15 cellular contexts compared by ENCODE assay signal in genomic region chr12:95739561-95740313, GRCh38. TPM values are rescaled to one million over a fixed set of nuclear protein-coding genes. Genes with fewer than 3 reads are reported as not detected.
DNase-seq lines count a peak whose midpoint lies in the region; ATAC-seq and TF ChIP-seq lines count a peak whose summit lies in the region.
"Had no signal": no experiment of that assay in that cellular context is flagged by ENCODE, and none has a peak within 500 bp of the region (broad histone marks: within the 10 kb centered on the region; RNA-seq: fewer than 3 reads in every experiment).

No MANE protein-coding gene starts in this region.

- TF ChIP-seq CTCF in body of pancreas (IDR thresholded peaks at IDR 0.05) (no peak), hepatocyte (IDR thresholded peaks at IDR 0.05; ENCODE audit: poor library complexity) (no peak), psoas muscle (IDR thresholded peaks at IDR 0.05) (no peak), GM13976 (IDR thresholded peaks at IDR 0.05; ENCODE audit: borderline replicate concordance, control extremely low read depth, extremely low read depth, insufficient read depth, missing control alignments) (no peak), WTC11 (IDR thresholded peaks at IDR 0.05) (no peak)

- no peak overlapping the region for H3K27ac Mint-ChIP-seq in WTC11
- H3K27ac Mint-ChIP-seq: activated CD4-positive, alpha-beta memory T cell treated with anti-CD3 and anti-CD28 coated beads for 36 hours; activated T-helper 2 cell treated with anti-CD3 and anti-CD28 coated beads, Interferon-gamma antibody, Interleukin-2, Interleukin-4, amounts not matched to agents 10 μg/mL and 5 μg/mL and 100 μg/mL, durations not matched to agents 14 hours and 24 hours and 36 hours; endodermal cell; naive thymus-derived CD8-positive, alpha-beta T cell; stimulated activated naive CD8-positive, alpha-beta T cell treated with anti-CD3 and anti-CD28 coated beads, Interleukin-15, Interleukin-2, amounts not matched to agents 100 ng/mL and 50 ng/mL, for 24 hours; T-helper 17 cell had no signal

- H3K36me3 ChIP-seq in body of pancreas (replicated peaks in 1 of 2; ENCODE audit: insufficient read depth in 1 of 2, low read depth in 2 of 2) = no peaks in the 10 kb centered on the region
- H3K36me3 ChIP-seq in hepatocyte (replicated peaks; ENCODE audit: insufficient read depth, low read depth) = no peaks in the 10 kb centered on the region
- no peaks in the 10 kb centered on the region for H3K36me3 ChIP-seq in psoas muscle (ENCODE audit: insufficient read depth in 1 of 2, low read depth in 1 of 2)

- no peak overlapping the region for H3K4me3 Mint-ChIP-seq in WTC11
- H3K4me3 Mint-ChIP-seq: activated CD4-positive, alpha-beta memory T cell treated with anti-CD3 and anti-CD28 coated beads for 36 hours; endodermal cell; naive thymus-derived CD8-positive, alpha-beta T cell; stimulated activated naive CD8-positive, alpha-beta T cell treated with anti-CD3 and anti-CD28 coated beads, Interleukin-15, Interleukin-2, amounts not matched to agents 100 ng/mL and 50 ng/mL, for 24 hours; T-helper 17 cell had no signal

- H3K27ac ChIP-seq in body of pancreas (peak overlapping the region; percentile 84 to 93 (median 88)), hepatocyte (peak overlapping the region; percentile 89), psoas muscle (peak overlapping the region; percentile 20)

- 40 to 41% methylated on average over 13 of the region's 13 CpGs for WGBS in body of pancreas, 2 donors
- 93% methylated on average over 13 of the region's 13 CpGs for WGBS in hepatocyte (ENCODE audit: low lambda C conversion rate, missing lambda C conversion rate)
- 16 to 29% (median 18%) methylated on average over 13 of the region's 13 CpGs for WGBS in psoas muscle, 3 donors

- CTCF ChIA-PET in WTC11 (lab: Charles Lee) = no interaction called here

- H3K79me2 ChIP-seq in hepatocyte = no peaks in the 10 kb centered on the region

- no peaks in the 10 kb centered on the region for H4K20me1 ChIP-seq in hepatocyte (ENCODE audit: insufficient read depth, poor library complexity, severe bottlenecking)

- ATAC-seq in body of pancreas = peak; percentile 22
- peak in 3 of 4 donors; percentile 53 to 77 (median 65) for ATAC-seq in psoas muscle
- ATAC-seq in WTC11 = no peak
- ATAC-seq: naive thymus-derived CD8-positive, alpha-beta T cell; Panc1; T-helper 17 cell had no signal

- H3K9me3 ChIP-seq in body of pancreas (no peaks in the 10 kb centered on the region), hepatocyte (ENCODE audit: low read depth) (peaks cover 3% of the 10 kb centered on the region), psoas muscle (no peaks in the 10 kb centered on the region)

- H3K4me1 ChIP-seq in body of pancreas = peaks cover 86% of the 10 kb centered on the region
- H3K4me1 ChIP-seq in hepatocyte (ENCODE audit: insufficient read depth) = no peaks in the 10 kb centered on the region
- peaks cover 8% of the 10 kb centered on the region for H3K4me1 ChIP-seq in psoas muscle

- in situ Hi-C loops in GM13976 (cut with MboI; ENCODE audit: low sequenced_read_pairs, unreplicated experiment) = no loop called here

- no peak overlapping the region for H3K4me3 ChIP-seq in body of pancreas
- no peak overlapping the region for H3K4me3 ChIP-seq in hepatocyte
- H3K4me3 ChIP-seq in psoas muscle = no peak overlapping the region

- peak in 1 of 3 donors; percentile 20 for TF ChIP-seq POLR2A in body of pancreas (IDR thresholded peaks at IDR 0.05)

- no peaks in the 10 kb centered on the region for H3K9me2 ChIP-seq in hepatocyte (replicated peaks; ENCODE audit: insufficient read depth)

- POLR2A ChIA-PET in WTC11 (lab: Charles Lee) = no interaction called here

- H2AFZ ChIP-seq in hepatocyte = no peak overlapping the region

- H3K27me3 ChIP-seq in body of pancreas (no peaks in the 10 kb centered on the region), hepatocyte (no peaks in the 10 kb centered on the region), psoas muscle (ENCODE audit: insufficient read depth in 3 of 3, low read length in 2 of 3) (no peaks in the 10 kb centered on the region)

- intact Hi-C loops in body of pancreas (cut with DNase I) (loop anchor here (10.0 kb wide), 1 partner anchor 45 kb away; no protein-coding TSS in a partner anchor), psoas muscle (cut with DNase I) (no loop called here)

- H3K27me3 Mint-ChIP-seq in WTC11 (ENCODE audit: low read depth) = no peaks in the 10 kb centered on the region
- H3K27me3 Mint-ChIP-seq: activated CD4-positive, alpha-beta memory T cell treated with anti-CD3 and anti-CD28 coated beads for 36 hours; stimulated activated naive CD8-positive, alpha-beta T cell treated with anti-CD3 and anti-CD28 coated beads, Interleukin-15, Interleukin-2, amounts not matched to agents 100 ng/mL and 50 ng/mL, for 24 hours had no signal

- DNase-seq in COLO829 (ENCODE audit: low spot score) (peak; percentile 17), body of pancreas (peak; percentile 62 to 73 (median 66)), hepatocyte (ENCODE audit: low spot score) (no peak), psoas muscle (peak; percentile 67 to 82), GM13976 (ENCODE audit: low spot score) (no peak), WTC11 (ENCODE audit: low spot score) (no peak), ureter (ENCODE audit: low spot score) (no peak)
- no peak for DNase-seq in activated CD4-positive, CD25-positive, alpha-beta regulatory T cell (lab: John Stamatoyannopoulos, UW)
- DNase-seq: activated CD4-positive, alpha-beta memory T cell treated with anti-CD3 and anti-CD28 coated beads for 36 hours; endodermal cell; naive thymus-derived CD8-positive, alpha-beta T cell; T-helper 17 cell had no signal

- H3K36me3 Mint-ChIP-seq in WTC11 = peaks cover 4% of the 10 kb centered on the region
- H3K36me3 Mint-ChIP-seq: activated CD4-positive, alpha-beta memory T cell treated with anti-CD3 and anti-CD28 coated beads for 36 hours had no signal

- peaks cover 4% of the 10 kb centered on the region for H3K9me3 Mint-ChIP-seq in WTC11
- H3K9me3 Mint-ChIP-seq: activated CD4-positive, alpha-beta memory T cell treated with anti-CD3 and anti-CD28 coated beads for 36 hours; activated T-helper 2 cell treated with anti-CD3 and anti-CD28 coated beads, Interferon-gamma antibody, Interleukin-2, Interleukin-4, amounts not matched to agents 10 μg/mL and 5 μg/mL and 100 μg/mL, durations not matched to agents 14 hours and 24 hours and 36 hours had no signal

- no peaks in the 10 kb centered on the region for H3K4me1 Mint-ChIP-seq in WTC11
- H3K4me1 Mint-ChIP-seq: naive thymus-derived CD8-positive, alpha-beta T cell had no signal

- H3K4me2 ChIP-seq in hepatocyte = no peak overlapping the region

TF ChIP-seq in WTC11, 78 proteins besides CTCF, POLR2A, EP300 and RAD21 (continues in another document):
- TF ChIP-seq NFE2L1 (CRISPR knock-in tag; IDR thresholded peaks at IDR 0.05) = no peak
- TF ChIP-seq KAT7 (CRISPR knock-in tag; IDR thresholded peaks at IDR 0.05; ENCODE audit: borderline replicate concordance) = no peak
- no peak for TF ChIP-seq NFYB (CRISPR knock-in tag; conservative IDR thresholded peaks at IDR 0.05; ENCODE audit: low read depth)
- TF ChIP-seq, protein P1, sequence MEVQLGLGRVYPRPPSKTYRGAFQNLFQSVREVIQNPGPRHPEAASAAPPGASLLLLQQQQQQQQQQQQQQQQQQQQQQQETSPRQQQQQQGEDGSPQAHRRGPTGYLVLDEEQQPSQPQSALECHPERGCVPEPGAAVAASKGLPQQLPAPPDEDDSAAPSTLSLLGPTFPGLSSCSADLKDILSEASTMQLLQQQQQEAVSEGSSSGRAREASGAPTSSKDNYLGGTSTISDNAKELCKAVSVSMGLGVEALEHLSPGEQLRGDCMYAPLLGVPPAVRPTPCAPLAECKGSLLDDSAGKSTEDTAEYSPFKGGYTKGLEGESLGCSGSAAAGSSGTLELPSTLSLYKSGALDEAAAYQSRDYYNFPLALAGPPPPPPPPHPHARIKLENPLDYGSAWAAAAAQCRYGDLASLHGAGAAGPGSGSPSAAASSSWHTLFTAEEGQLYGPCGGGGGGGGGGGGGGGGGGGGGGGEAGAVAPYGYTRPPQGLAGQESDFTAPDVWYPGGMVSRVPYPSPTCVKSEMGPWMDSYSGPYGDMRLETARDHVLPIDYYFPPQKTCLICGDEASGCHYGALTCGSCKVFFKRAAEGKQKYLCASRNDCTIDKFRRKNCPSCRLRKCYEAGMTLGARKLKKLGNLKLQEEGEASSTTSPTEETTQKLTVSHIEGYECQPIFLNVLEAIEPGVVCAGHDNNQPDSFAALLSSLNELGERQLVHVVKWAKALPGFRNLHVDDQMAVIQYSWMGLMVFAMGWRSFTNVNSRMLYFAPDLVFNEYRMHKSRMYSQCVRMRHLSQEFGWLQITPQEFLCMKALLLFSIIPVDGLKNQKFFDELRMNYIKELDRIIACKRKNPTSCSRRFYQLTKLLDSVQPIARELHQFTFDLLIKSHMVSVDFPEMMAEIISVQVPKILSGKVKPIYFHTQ (CRISPR knock-in tag; IDR thresholded peaks at IDR 0.05) = no peak
- TF ChIP-seq GABPB1 (CRISPR knock-in tag; IDR thresholded peaks at IDR 0.05) = no peak
- TF ChIP-seq, protein P2, sequence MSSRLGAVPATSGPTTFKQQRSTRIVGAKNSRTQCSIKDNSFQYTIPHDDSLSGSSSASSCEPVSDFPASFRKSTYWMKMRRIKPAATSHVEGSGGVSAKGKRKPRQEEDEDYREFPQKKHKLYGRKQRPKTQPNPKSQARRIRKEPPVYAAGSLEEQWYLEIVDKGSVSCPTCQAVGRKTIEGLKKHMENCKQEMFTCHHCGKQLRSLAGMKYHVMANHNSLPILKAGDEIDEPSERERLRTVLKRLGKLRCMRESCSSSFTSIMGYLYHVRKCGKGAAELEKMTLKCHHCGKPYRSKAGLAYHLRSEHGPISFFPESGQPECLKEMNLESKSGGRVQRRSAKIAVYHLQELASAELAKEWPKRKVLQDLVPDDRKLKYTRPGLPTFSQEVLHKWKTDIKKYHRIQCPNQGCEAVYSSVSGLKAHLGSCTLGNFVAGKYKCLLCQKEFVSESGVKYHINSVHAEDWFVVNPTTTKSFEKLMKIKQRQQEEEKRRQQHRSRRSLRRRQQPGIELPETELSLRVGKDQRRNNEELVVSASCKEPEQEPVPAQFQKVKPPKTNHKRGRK (CRISPR knock-in tag; IDR thresholded peaks at IDR 0.05; ENCODE audit: borderline replicate concordance) = no peak
- TF ChIP-seq FOXK1 (CRISPR knock-in tag; IDR thresholded peaks at IDR 0.05) = no peak
- TF ChIP-seq TCF7 (CRISPR knock-in tag; IDR thresholded peaks at IDR 0.05; ENCODE audit: low read depth) = no peak
- TF ChIP-seq ZNF219 (CRISPR knock-in tag; IDR thresholded peaks at IDR 0.05; ENCODE audit: borderline replicate concordance) = no peak
- TF ChIP-seq HMGA2 (CRISPR knock-in tag; IDR thresholded peaks at IDR 0.05) = no peak

RNA-seq across cellular contexts. Expression of gene NTN4, which starts 50.8 kb away (rescaled TPM):
- total RNA-seq in body of pancreas (10 to 100 TPM; 47.7 to 62.0 TPM), hepatocyte (33.5 and 37.0 TPM in 2 replicates), psoas muscle (10 to 100 TPM in 1 of 4 donors, 1 to 10 TPM in 3; 3.9 to 13.3 (median 5.4) TPM), WTC11 (2021) (1.9 to 2.7 TPM (median 2.1 TPM) in 3 replicates), ureter (97.7 TPM)
- polyA plus RNA-seq in hepatocyte (20.2 and 23.5 TPM in 2 replicates), psoas muscle (1 to 10 TPM; 2.9 to 4.3 (median 3.8) TPM)
- total RNA-seq: activated T-helper 2 cell treated with anti-CD3 and anti-CD28 coated beads, Interferon-gamma antibody, Interleukin-2, Interleukin-4, amounts not matched to agents 10 μg/mL and 5 μg/mL and 100 μg/mL, durations not matched to agents 14 hours and 24 hours and 36 hours; naive thymus-derived CD8-positive, alpha-beta T cell had no signal
- polyA plus RNA-seq: naive thymus-derived CD8-positive, alpha-beta T cell had no signal

Comparison
In these comparisons a context has a peak if more than half of its experiments do, and no peak if none do; other contexts are left out.
1. DNase-seq: peak in COLO829 (single experiment), body of pancreas (4 of 4) and psoas muscle (2 of 2); none in hepatocyte (single experiment), activated CD4-positive, CD25-positive, alpha-beta regulatory T cell (0 of 4), GM13976 (single experiment), WTC11 (single experiment) and ureter (single experiment).
2. H3K27ac ChIP-seq: peak in every context shown above with its lines; median percentile 89 in hepatocyte; 88 in body of pancreas; 20 in psoas muscle.